In the genomic region with DNA sequence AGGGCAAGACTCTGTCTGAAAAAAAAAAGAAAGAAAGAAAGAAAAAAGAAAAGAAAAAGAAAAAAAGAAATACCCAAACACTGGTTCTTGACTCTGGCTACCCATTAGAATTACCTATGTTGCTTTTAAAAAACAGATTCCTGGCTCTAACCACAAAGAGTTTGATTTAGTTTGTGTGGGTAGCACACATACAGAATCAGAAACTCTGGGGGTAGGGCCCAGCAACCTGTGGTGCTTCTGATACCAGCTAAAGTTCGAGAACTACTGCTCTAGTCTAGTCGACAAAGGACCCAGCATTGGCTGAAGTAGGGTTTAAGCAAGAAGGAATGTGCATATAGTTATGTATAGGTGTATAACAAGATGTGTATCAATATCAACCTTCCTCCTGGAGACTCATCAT, we compare ENCODE assay signal across 19 cellular contexts.
"Had no signal": no experiment of that assay in that cellular context is flagged by ENCODE, and none has a peak within 500 bp of the region (broad histone marks: within the 10 kb centered on the region; RNA-seq: fewer than 3 reads in every experiment).

No MANE protein-coding gene starts in this region.

- H3K4me1 Mint-ChIP-seq: activated CD4-positive, alpha-beta T cell treated with anti-CD3 and anti-CD28 coated beads, Interleukin-2, amount 10 ng/mL, durations not matched to agents 24 days and 14 days; mesothelial cell of epicardium; stimulated activated naive CD8-positive, alpha-beta T cell treated with anti-CD3 and anti-CD28 coated beads, Interleukin-15, amount 100 ng/mL, for 72 hours had no signal

- H3K27ac Mint-ChIP-seq: activated CD4-positive, alpha-beta T cell treated with anti-CD3 and anti-CD28 coated beads, Interleukin-2, amount 10 ng/mL, durations not matched to agents 24 days and 14 days; activated naive CD4-positive, alpha-beta T cell treated with anti-CD3 and anti-CD28 coated beads, Interleukin-2, amount 50 U/mL, for 72 hours; activated T-cell treated with anti-CD3 and anti-CD28 coated beads, Interleukin-2, amount 50 U/mL, for 72 hours; mesothelial cell of epicardium; progenitor cell of endocrine pancreas; stimulated activated naive CD8-positive, alpha-beta T cell treated with anti-CD3 and anti-CD28 coated beads, Interleukin-15, amount 100 ng/mL, for 72 hours had no signal

- DNase-seq: activated CD4-positive, alpha-beta T cell treated with anti-CD3 and anti-CD28 coated beads, Interleukin-2, amount 10 ng/mL, durations not matched to agents 24 days and 14 days; activated CD4-positive, CD25-positive, alpha-beta regulatory T cell; activated CD8-positive, alpha-beta memory T cell treated with anti-CD3 and anti-CD28 coated beads, Interleukin-2, amount 50 U/mL, for 48 hours; activated gamma-delta T cell; activated T-cell treated with anti-CD3 and anti-CD28 coated beads, Interleukin-2, amount 50 U/mL, for 72 hours; dorsolateral prefrontal cortex; left cardiac atrium; lower lobe of right lung; stimulated activated CD4-positive, alpha-beta T cell treated with anti-CD3 and anti-CD28 coated beads, Interleukin-15, amount 100 ng/mL, for 24 hours; stimulated activated CD4-positive, alpha-beta T cell treated with anti-CD3 and anti-CD28 coated beads, Interleukin-4, amount 100 ng/mL, for 4 hours; stimulated activated CD8-positive, alpha-beta memory T cell treated with anti-CD3 and anti-CD28 coated beads, Interleukin-4, amount 100 ng/mL, for 48 hours; stimulated activated naive CD8-positive, alpha-beta T cell treated with anti-CD3 and anti-CD28 coated beads, Interleukin-15, amount 100 ng/mL, for 72 hours; upper lobe of left lung had no signal

- H3K27me3 ChIP-seq: cardiac muscle cell, dorsolateral prefrontal cortex, right atrium auricular region, upper lobe of left lung had no signal

- H3K4me3 ChIP-seq: cardiac muscle cell, dorsolateral prefrontal cortex, lower lobe of right lung, right atrium auricular region, upper lobe of left lung had no signal

- H3K4me3 Mint-ChIP-seq: activated CD4-positive, alpha-beta T cell treated with anti-CD3 and anti-CD28 coated beads, Interleukin-2, amount 10 ng/mL, durations not matched to agents 24 days and 14 days; activated T-cell treated with anti-CD3 and anti-CD28 coated beads, Interleukin-2, amount 50 U/mL, for 72 hours; mesothelial cell of epicardium; stimulated activated naive CD8-positive, alpha-beta T cell treated with anti-CD3 and anti-CD28 coated beads, Interleukin-15, amount 100 ng/mL, for 72 hours had no signal

- H3K27me3 Mint-ChIP-seq: activated CD4-positive, alpha-beta T cell treated with anti-CD3 and anti-CD28 coated beads, Interleukin-2, amount 10 ng/mL, durations not matched to agents 24 days and 14 days; progenitor cell of endocrine pancreas; stimulated activated naive CD8-positive, alpha-beta T cell treated with anti-CD3 and anti-CD28 coated beads, Interleukin-15, amount 100 ng/mL, for 72 hours had no signal

- H3K36me3 Mint-ChIP-seq: activated naive CD4-positive, alpha-beta T cell treated with anti-CD3 and anti-CD28 coated beads, Interleukin-2, amount 50 U/mL, for 72 hours; mesothelial cell of epicardium had no signal

- H3K9me3 ChIP-seq: lower lobe of right lung, right atrium auricular region, upper lobe of left lung had no signal

- ATAC-seq: activated naive CD4-positive, alpha-beta T cell treated with anti-CD3 and anti-CD28 coated beads, Interleukin-2, amount 50 U/mL, for 72 hours; activated T-cell treated with anti-CD3 and anti-CD28 coated beads, Interleukin-2, amount 50 U/mL, for 72 hours; esophagus mucosa; left cardiac atrium; lower lobe of right lung; stimulated activated naive CD8-positive, alpha-beta T cell treated with anti-CD3 and anti-CD28 coated beads, Interleukin-15, amount 100 ng/mL, for 72 hours had no signal

- H3K27ac ChIP-seq: cardiac muscle cell, dorsolateral prefrontal cortex, lower lobe of right lung, right atrium auricular region, upper lobe of left lung had no signal

- H3K4me1 ChIP-seq: lower lobe of right lung, right atrium auricular region, upper lobe of left lung had no signal

- H3K9me3 Mint-ChIP-seq: activated CD4-positive, alpha-beta T cell treated with anti-CD3 and anti-CD28 coated beads, Interleukin-2, amount 10 ng/mL, durations not matched to agents 24 days and 14 days; activated naive CD4-positive, alpha-beta T cell treated with anti-CD3 and anti-CD28 coated beads, Interleukin-2, amount 50 U/mL, for 72 hours; activated T-cell treated with anti-CD3 and anti-CD28 coated beads, Interleukin-2, amount 50 U/mL, for 72 hours; mesothelial cell of epicardium; stimulated activated naive CD8-positive, alpha-beta T cell treated with anti-CD3 and anti-CD28 coated beads, Interleukin-15, amount 100 ng/mL, for 72 hours had no signal

- H3K36me3 ChIP-seq: cardiac muscle cell, lower lobe of right lung, right atrium auricular region, upper lobe of left lung had no signal
